ENCODE assay signal across 10 cellular contexts in genomic region chr9:127537014-127537413, GRCh38.
DNase-seq lines count a peak whose midpoint lies in the region; ATAC-seq and TF ChIP-seq lines count a peak whose summit lies in the region.
"Had no signal": no experiment of that assay in that cellular context is flagged by ENCODE, and none has a peak within 500 bp of the region (broad histone marks: within the 10 kb centered on the region; RNA-seq: fewer than 3 reads in every experiment).

No MANE protein-coding gene starts in this region.

- no peaks in the 10 kb centered on the region for H3K9me3 Mint-ChIP-seq in chondrocyte (ENCODE audit: low read depth)
- no peaks in the 10 kb centered on the region for H3K9me3 Mint-ChIP-seq in nephron progenitor cell

- DNase-seq in AG08396 (ENCODE audit: low spot score) (peak; percentile 69), NCI-H1694 treated with DMSO at 0.1 percent for 48 hours (lab: John Stamatoyannopoulos, UW) (peak; percentile 69), chondrocyte (ENCODE audit: low spot score) (no peak), nephron progenitor cell (no peak), epidermal melanocyte (ENCODE audit: insufficient read length, low spot score) (no peak), COR-L47 (lab: John Stamatoyannopoulos, UW) (no peak)
- DNase-seq: activated effector memory CD4-positive, alpha-beta T cell treated with anti-CD3 and anti-CD28 coated beads, Interleukin-2, amount 50 U/mL, for 16 hours; NCI-H1436 had no signal

- H3K27me3 Mint-ChIP-seq in chondrocyte (ENCODE audit: low read depth) (no peaks in the 10 kb centered on the region), nephron progenitor cell (ENCODE audit: low read depth, poor library complexity) (peaks cover 4% of the 10 kb centered on the region)

- TF ChIP-seq CTCF in chondrocyte (IDR thresholded peaks at IDR 0.05) (no peak), nephron progenitor cell (IDR thresholded peaks at IDR 0.05) (no peak)

- no peaks in the 10 kb centered on the region for H3K36me3 Mint-ChIP-seq in chondrocyte (ENCODE audit: low read depth)
- H3K36me3 Mint-ChIP-seq in nephron progenitor cell (ENCODE audit: low read depth) = peaks cover 1% of the 10 kb centered on the region

- no peak for ATAC-seq in HG03565 (IDR thresholded peaks at IDR 0.05; ENCODE audit: unreplicated experiment)
- no peak for ATAC-seq in GM19463 (IDR thresholded peaks at IDR 0.05; ENCODE audit: unreplicated experiment)

- H3K4me3 Mint-ChIP-seq in chondrocyte (ENCODE audit: unreplicated experiment) = no peak overlapping the region
- no peak overlapping the region for H3K4me3 Mint-ChIP-seq in nephron progenitor cell

- peaks cover 71% of the 10 kb centered on the region for H3K4me1 Mint-ChIP-seq in chondrocyte (ENCODE audit: low read depth)
- peaks cover 19% of the 10 kb centered on the region for H3K4me1 Mint-ChIP-seq in nephron progenitor cell

- H3K27ac Mint-ChIP-seq in chondrocyte (ENCODE audit: unreplicated experiment) = peak overlapping the region; percentile 83
- peak overlapping the region; percentile 54 for H3K27ac Mint-ChIP-seq in nephron progenitor cell

Comparison
In these comparisons a context has a peak if more than half of its experiments do, and no peak if none do; other contexts are left out.
1. DNase-seq: peak in AG08396 (single experiment) and NCI-H1694 treated with DMSO at 0.1 percent for 48 hours (single experiment); none in chondrocyte (single experiment), nephron progenitor cell (single experiment), epidermal melanocyte (single experiment) and COR-L47 (single experiment).